27 cellular contexts compared by ENCODE assay signal in genomic region chr2:237337586-237337985, GRCh38.
"Had no signal": no experiment of that assay in that cellular context is flagged by ENCODE, and none has a peak within 500 bp of the region (broad histone marks: within the 10 kb centered on the region; RNA-seq: fewer than 3 reads in every experiment).

No MANE protein-coding gene starts in this region.

- H3K9me3 ChIP-seq: ascending aorta, breast epithelium, colonic mucosa, esophagus squamous epithelium had no signal

- H3K27ac ChIP-seq: ascending aorta, cardiac muscle cell, colonic mucosa, epithelial cell of prostate, esophagus squamous epithelium, VCaP had no signal

- H3K27me3 ChIP-seq: ascending aorta, breast epithelium, cardiac muscle cell, colonic mucosa, esophagus squamous epithelium had no signal

- H3K36me3 ChIP-seq: breast epithelium, cardiac muscle cell, colonic mucosa had no signal

- H3K4me1 ChIP-seq: ascending aorta, breast epithelium, colonic mucosa had no signal

- H3K4me3 ChIP-seq: ascending aorta, breast epithelium, cardiac muscle cell, colonic mucosa, esophagus squamous epithelium had no signal

- ATAC-seq: activated naive CD4-positive, alpha-beta T cell treated with anti-CD3 and anti-CD28 coated beads, Interleukin-2, amount 50 U/mL, for 72 hours; activated T-cell treated with anti-CD3 and anti-CD28 coated beads, Interleukin-2, amount 50 U/mL, for 72 hours; WTC11 had no signal

- DNase-seq: activated CD4-positive, alpha-beta memory T cell treated with anti-CD3 and anti-CD28 coated beads, Interleukin-2, amount 10 ng/mL, durations not matched to agents 7 days and 5 days; activated CD4-positive, alpha-beta T cell treated with anti-CD3 and anti-CD28 coated beads for 1 hour; activated CD4-positive, alpha-beta T cell treated with anti-CD3 and anti-CD28 coated beads for 4 hours; activated CD4-positive, alpha-beta T cell treated with anti-CD3 and anti-CD28 coated beads, Interleukin-2, amount 10 ng/mL, durations not matched to agents 7 days and 5 days; activated CD4-positive, alpha-beta T cell treated with anti-CD3 and anti-CD28 coated beads, Interleukin-2, amount 50 U/mL, for 4 hours; activated CD8-positive, alpha-beta memory T cell treated with anti-CD3 and anti-CD28 coated beads, Interleukin-2, amount 50 U/mL, for 48 hours; activated gamma-delta T cell; activated naive CD4-positive, alpha-beta T cell; activated naive CD4-positive, alpha-beta T cell treated with anti-CD3 and anti-CD28 coated beads, Interleukin-2, amount 10 ng/mL, durations not matched to agents 7 days and 5 days; activated naive CD8-positive, alpha-beta T cell treated with anti-CD3 and anti-CD28 coated beads, Interleukin-2, amount 10 ng/mL, durations not matched to agents 7 days and 5 days; activated T-cell treated with anti-CD3 and anti-CD28 coated beads for 4 hours; activated T-cell treated with anti-CD3 and anti-CD28 coated beads, Interleukin-2, amount 50 U/mL, for 24 hours; activated T-cell treated with anti-CD3 and anti-CD28 coated beads, Interleukin-2, amount 50 U/mL, for 72 hours; central memory CD4-positive, alpha-beta T cell; cerebellar nuclear complex; colonic mucosa; effector CD8-positive, alpha-beta T cell; esophagus squamous epithelium; foreskin fibroblast; T-helper 2 cell had no signal
